ENCODE assay signal across 28 cellular contexts in the genomic region with DNA sequence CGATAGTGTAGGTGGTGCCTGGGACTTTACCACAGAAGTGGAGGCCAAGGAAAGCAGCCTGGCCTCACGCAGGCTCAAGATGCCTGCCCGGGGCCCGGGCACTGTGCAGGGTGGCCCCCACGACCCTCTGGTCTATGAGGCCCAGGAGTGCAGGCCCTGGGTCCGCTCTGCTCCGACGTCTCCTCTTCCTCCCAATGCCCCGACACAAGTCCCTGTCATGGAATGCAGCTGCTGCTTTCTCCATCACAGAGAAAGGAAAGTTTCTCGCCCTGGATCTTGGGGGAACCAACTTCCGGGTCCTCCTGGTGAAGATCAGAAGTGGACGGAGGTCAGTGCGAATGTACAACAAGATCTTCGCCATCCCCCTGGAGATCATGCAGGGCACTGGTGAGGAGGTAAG.
"Had no signal": no experiment of that assay in that cellular context is flagged by ENCODE, and none has a peak within 500 bp of the region (broad histone marks: within the 10 kb centered on the region; RNA-seq: fewer than 3 reads in every experiment).

No MANE protein-coding gene starts in this region.

- ATAC-seq: activated CD4-positive, alpha-beta T cell treated with anti-CD3 and anti-CD28 coated beads for 36 hours; activated CD4-positive, CD25-positive, alpha-beta regulatory T cell treated with anti-CD3 and anti-CD28 coated beads, Interleukin-2, amount 50 U/mL, for 24 hours; activated naive CD8-positive, alpha-beta T cell treated with anti-CD3 and anti-CD28 coated beads, Interleukin-2, amount 50 U/mL, for 24 hours; activated T-cell treated with anti-CD3 and anti-CD28 coated beads, Interleukin-2, amount 50 U/mL, for 4 hours; Panc1; WTC11 had no signal

- H3K27ac Mint-ChIP-seq: activated CD4-positive, alpha-beta T cell treated with anti-CD3 and anti-CD28 coated beads for 36 hours; activated CD4-positive, alpha-beta T cell treated with anti-CD3 and anti-CD28 coated beads, Interleukin-2, amount 10 ng/mL, durations not matched to agents 7 days and 5 days; activated naive CD4-positive, alpha-beta T cell treated with anti-CD3 and anti-CD28 coated beads, Interleukin-2, amount 10 ng/mL, durations not matched to agents 7 days and 5 days; activated naive CD8-positive, alpha-beta T cell; activated naive CD8-positive, alpha-beta T cell treated with anti-CD3 and anti-CD28 coated beads, Interleukin-2, amount 50 U/mL, for 24 hours; brain; WTC11 had no signal

- DNase-seq: activated CD4-positive, alpha-beta T cell treated with anti-CD3 and anti-CD28 coated beads for 36 hours; activated CD4-positive, alpha-beta T cell treated with anti-CD3 and anti-CD28 coated beads, Interleukin-2, amount 10 ng/mL, durations not matched to agents 7 days and 5 days; activated CD4-positive, alpha-beta T cell treated with anti-CD3 and anti-CD28 coated beads, Interleukin-2, amount 50 U/mL, for 48 hours; activated CD8-positive, alpha-beta memory T cell treated with anti-CD3 and anti-CD28 coated beads, Interleukin-2, amount 50 U/mL, for 4 hours; activated effector memory CD4-positive, alpha-beta T cell treated with Interleukin-2 at 50 U/mL for 16 hours; activated naive CD4-positive, alpha-beta T cell treated with anti-CD3 and anti-CD28 coated beads, Interleukin-2, amount 10 ng/mL, durations not matched to agents 7 days and 5 days; activated naive CD8-positive, alpha-beta T cell treated with anti-CD3 and anti-CD28 coated beads, Interleukin-2, amount 50 U/mL, for 24 hours; activated T-cell treated with anti-CD3 and anti-CD28 coated beads for 4 hours; activated T-cell treated with anti-CD3 and anti-CD28 coated beads, Interleukin-2, amount 50 U/mL, for 4 hours; anterior cingulate cortex; central memory CD4-positive, alpha-beta T cell; Karpas-422; NCI-H1105 treated with DMSO at 0.1 percent for 48 hours; NCI-H1436; NCI-H1694; NCI-H1930; NCI-H2081 treated with DMSO at 0.1 percent for 48 hours; NCI-H345; NCI-H524 treated with DMSO at 0.1 percent for 48 hours; SHP77; SJCRH30; T1000 had no signal

- H3K4me1 ChIP-seq: SJCRH30 had no signal

- H3K9me3 Mint-ChIP-seq: activated CD4-positive, alpha-beta T cell treated with anti-CD3 and anti-CD28 coated beads, Interleukin-2, amount 10 ng/mL, durations not matched to agents 7 days and 5 days; activated naive CD4-positive, alpha-beta T cell treated with anti-CD3 and anti-CD28 coated beads, Interleukin-2, amount 10 ng/mL, durations not matched to agents 7 days and 5 days; activated naive CD8-positive, alpha-beta T cell treated with anti-CD3 and anti-CD28 coated beads, Interleukin-2, amount 50 U/mL, for 24 hours; activated T-cell treated with anti-CD3 and anti-CD28 coated beads, Interleukin-2, amount 50 U/mL, for 4 hours; WTC11 had no signal

- H3K4me1 Mint-ChIP-seq: activated CD4-positive, alpha-beta T cell treated with anti-CD3 and anti-CD28 coated beads for 36 hours; activated CD4-positive, alpha-beta T cell treated with anti-CD3 and anti-CD28 coated beads, Interleukin-2, amount 10 ng/mL, durations not matched to agents 7 days and 5 days; activated naive CD4-positive, alpha-beta T cell treated with anti-CD3 and anti-CD28 coated beads, Interleukin-2, amount 10 ng/mL, durations not matched to agents 7 days and 5 days; brain had no signal

- H3K36me3 ChIP-seq: SJCRH30 had no signal

- H3K4me3 ChIP-seq: SJCRH30, SK-N-MC had no signal

- H3K27ac ChIP-seq: SJCRH30, SK-N-MC had no signal

- H3K27me3 ChIP-seq: SJCRH30 had no signal

- H3K27me3 Mint-ChIP-seq: activated CD4-positive, alpha-beta T cell treated with anti-CD3 and anti-CD28 coated beads for 36 hours; activated CD4-positive, alpha-beta T cell treated with anti-CD3 and anti-CD28 coated beads, Interleukin-2, amount 10 ng/mL, durations not matched to agents 7 days and 5 days; activated naive CD4-positive, alpha-beta T cell treated with anti-CD3 and anti-CD28 coated beads, Interleukin-2, amount 10 ng/mL, durations not matched to agents 7 days and 5 days; activated naive CD8-positive, alpha-beta T cell; activated naive CD8-positive, alpha-beta T cell treated with anti-CD3 and anti-CD28 coated beads, Interleukin-2, amount 50 U/mL, for 24 hours had no signal

- H3K36me3 Mint-ChIP-seq: WTC11 had no signal

- H3K9me3 ChIP-seq: SJCRH30 had no signal

- H3K4me3 Mint-ChIP-seq: activated CD4-positive, alpha-beta T cell treated with anti-CD3 and anti-CD28 coated beads for 36 hours; activated CD4-positive, alpha-beta T cell treated with anti-CD3 and anti-CD28 coated beads, Interleukin-2, amount 10 ng/mL, durations not matched to agents 7 days and 5 days; activated naive CD4-positive, alpha-beta T cell treated with anti-CD3 and anti-CD28 coated beads, Interleukin-2, amount 10 ng/mL, durations not matched to agents 7 days and 5 days; activated naive CD8-positive, alpha-beta T cell; activated naive CD8-positive, alpha-beta T cell treated with anti-CD3 and anti-CD28 coated beads, Interleukin-2, amount 50 U/mL, for 24 hours; activated T-cell treated with anti-CD3 and anti-CD28 coated beads, Interleukin-2, amount 50 U/mL, for 4 hours; brain; WTC11 had no signal
